Comparison of ENCODE assay signal across 1 cellular context in genomic region chr19:43533546-43534304, GRCh38.
TF ChIP-seq lines count a peak whose summit lies in the region.

No MANE protein-coding gene starts in this region.

TF ChIP-seq in IMR-90, 13 proteins besides CTCF, POLR2A, EP300 and RAD21:
- peak; percentile 97 for TF ChIP-seq MAZ (IDR thresholded peaks at IDR 0.05; ENCODE audit: borderline replicate concordance, low read depth, low read length)
- peak; percentile 89 for TF ChIP-seq CEBPB (IDR thresholded peaks at IDR 0.05; ENCODE audit: low read depth, low read length)
- no peak for TF ChIP-seq MAFK (IDR thresholded peaks at IDR 0.05; ENCODE audit: low read depth, low read length)
TF ChIP-seq in IMR-90: peak in this region for 2.
